1 cellular context compared by ENCODE assay signal in the genomic region with DNA sequence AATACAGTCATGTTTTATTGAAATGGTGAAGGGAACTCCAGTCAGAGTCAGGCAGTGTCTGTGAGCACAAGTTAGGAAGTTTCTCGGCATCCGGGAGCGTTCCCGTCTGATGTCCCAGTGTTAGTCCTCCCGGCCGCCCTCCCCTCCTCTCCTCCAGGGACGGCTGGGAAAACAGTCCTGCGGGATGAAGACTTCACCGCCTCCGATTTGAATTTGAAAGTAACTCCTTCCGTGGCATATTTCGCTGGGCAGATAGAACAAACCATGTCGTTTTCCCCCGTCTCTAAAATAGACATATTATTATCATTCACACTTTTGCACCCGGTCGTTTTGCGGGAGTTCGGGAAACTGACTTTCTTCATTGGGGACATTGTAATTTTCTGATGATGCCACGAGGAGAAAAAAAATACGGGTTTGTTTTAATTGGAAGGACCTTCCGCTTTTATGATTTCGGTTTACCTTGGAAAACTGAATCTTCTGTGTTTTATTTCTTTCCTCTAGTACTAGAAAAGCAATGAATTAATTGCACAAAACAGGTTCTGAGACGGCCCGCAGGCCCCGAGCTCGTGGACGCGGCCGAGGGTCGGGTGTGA.
TF ChIP-seq lines count a peak whose summit lies in the region.

No MANE protein-coding gene starts in this region.

TF ChIP-seq in GM12878, 131 proteins besides CTCF, POLR2A, EP300 and RAD21 (continued from another document):
- TF ChIP-seq, protein P1, sequence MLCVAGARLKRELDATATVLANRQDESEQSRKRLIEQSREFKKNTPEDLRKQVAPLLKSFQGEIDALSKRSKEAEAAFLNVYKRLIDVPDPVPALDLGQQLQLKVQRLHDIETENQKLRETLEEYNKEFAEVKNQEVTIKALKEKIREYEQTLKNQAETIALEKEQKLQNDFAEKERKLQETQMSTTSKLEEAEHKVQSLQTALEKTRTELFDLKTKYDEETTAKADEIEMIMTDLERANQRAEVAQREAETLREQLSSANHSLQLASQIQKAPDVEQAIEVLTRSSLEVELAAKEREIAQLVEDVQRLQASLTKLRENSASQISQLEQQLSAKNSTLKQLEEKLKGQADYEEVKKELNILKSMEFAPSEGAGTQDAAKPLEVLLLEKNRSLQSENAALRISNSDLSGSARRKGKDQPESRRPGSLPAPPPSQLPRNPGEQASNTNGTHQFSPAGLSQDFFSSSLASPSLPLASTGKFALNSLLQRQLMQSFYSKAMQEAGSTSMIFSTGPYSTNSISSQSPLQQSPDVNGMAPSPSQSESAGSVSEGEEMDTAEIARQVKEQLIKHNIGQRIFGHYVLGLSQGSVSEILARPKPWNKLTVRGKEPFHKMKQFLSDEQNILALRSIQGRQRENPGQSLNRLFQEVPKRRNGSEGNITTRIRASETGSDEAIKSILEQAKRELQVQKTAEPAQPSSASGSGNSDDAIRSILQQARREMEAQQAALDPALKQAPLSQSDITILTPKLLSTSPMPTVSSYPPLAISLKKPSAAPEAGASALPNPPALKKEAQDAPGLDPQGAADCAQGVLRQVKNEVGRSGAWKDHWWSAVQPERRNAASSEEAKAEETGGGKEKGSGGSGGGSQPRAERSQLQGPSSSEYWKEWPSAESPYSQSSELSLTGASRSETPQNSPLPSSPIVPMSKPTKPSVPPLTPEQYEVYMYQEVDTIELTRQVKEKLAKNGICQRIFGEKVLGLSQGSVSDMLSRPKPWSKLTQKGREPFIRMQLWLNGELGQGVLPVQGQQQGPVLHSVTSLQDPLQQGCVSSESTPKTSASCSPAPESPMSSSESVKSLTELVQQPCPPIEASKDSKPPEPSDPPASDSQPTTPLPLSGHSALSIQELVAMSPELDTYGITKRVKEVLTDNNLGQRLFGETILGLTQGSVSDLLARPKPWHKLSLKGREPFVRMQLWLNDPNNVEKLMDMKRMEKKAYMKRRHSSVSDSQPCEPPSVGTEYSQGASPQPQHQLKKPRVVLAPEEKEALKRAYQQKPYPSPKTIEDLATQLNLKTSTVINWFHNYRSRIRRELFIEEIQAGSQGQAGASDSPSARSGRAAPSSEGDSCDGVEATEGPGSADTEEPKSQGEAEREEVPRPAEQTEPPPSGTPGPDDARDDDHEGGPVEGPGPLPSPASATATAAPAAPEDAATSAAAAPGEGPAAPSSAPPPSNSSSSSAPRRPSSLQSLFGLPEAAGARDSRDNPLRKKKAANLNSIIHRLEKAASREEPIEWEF (IDR thresholded peaks at IDR 0.05; ENCODE audit: insufficient replicate concordance, low read depth, low read length), result no peak
- TF ChIP-seq NRF1 (conservative IDR thresholded peaks at IDR 0.05; ENCODE audit: low read depth, low read length) (no peak), ZSCAN29 (IDR thresholded peaks at IDR 0.05) (no peak), SREBF2 (IDR thresholded peaks at IDR 0.05; ENCODE audit: low read length) (no peak), RB1 (IDR thresholded peaks at IDR 0.05; ENCODE audit: borderline replicate concordance) (no peak)
- TF ChIP-seq, protein P2, sequence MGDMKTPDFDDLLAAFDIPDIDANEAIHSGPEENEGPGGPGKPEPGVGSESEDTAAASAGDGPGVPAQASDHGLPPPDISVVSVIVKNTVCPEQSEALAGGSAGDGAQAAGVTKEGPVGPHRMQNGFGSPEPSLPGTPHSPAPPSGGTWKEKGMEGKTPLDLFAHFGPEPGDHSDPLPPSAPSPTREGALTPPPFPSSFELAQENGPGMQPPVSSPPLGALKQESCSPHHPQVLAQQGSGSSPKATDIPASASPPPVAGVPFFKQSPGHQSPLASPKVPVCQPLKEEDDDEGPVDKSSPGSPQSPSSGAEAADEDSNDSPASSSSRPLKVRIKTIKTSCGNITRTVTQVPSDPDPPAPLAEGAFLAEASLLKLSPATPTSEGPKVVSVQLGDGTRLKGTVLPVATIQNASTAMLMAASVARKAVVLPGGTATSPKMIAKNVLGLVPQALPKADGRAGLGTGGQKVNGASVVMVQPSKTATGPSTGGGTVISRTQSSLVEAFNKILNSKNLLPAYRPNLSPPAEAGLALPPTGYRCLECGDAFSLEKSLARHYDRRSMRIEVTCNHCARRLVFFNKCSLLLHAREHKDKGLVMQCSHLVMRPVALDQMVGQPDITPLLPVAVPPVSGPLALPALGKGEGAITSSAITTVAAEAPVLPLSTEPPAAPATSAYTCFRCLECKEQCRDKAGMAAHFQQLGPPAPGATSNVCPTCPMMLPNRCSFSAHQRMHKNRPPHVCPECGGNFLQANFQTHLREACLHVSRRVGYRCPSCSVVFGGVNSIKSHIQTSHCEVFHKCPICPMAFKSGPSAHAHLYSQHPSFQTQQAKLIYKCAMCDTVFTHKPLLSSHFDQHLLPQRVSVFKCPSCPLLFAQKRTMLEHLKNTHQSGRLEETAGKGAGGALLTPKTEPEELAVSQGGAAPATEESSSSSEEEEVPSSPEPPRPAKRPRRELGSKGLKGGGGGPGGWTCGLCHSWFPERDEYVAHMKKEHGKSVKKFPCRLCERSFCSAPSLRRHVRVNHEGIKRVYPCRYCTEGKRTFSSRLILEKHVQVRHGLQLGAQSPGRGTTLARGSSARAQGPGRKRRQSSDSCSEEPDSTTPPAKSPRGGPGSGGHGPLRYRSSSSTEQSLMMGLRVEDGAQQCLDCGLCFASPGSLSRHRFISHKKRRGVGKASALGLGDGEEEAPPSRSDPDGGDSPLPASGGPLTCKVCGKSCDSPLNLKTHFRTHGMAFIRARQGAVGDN (IDR thresholded peaks at IDR 0.05), result no peak
- TF ChIP-seq, protein P3, sequence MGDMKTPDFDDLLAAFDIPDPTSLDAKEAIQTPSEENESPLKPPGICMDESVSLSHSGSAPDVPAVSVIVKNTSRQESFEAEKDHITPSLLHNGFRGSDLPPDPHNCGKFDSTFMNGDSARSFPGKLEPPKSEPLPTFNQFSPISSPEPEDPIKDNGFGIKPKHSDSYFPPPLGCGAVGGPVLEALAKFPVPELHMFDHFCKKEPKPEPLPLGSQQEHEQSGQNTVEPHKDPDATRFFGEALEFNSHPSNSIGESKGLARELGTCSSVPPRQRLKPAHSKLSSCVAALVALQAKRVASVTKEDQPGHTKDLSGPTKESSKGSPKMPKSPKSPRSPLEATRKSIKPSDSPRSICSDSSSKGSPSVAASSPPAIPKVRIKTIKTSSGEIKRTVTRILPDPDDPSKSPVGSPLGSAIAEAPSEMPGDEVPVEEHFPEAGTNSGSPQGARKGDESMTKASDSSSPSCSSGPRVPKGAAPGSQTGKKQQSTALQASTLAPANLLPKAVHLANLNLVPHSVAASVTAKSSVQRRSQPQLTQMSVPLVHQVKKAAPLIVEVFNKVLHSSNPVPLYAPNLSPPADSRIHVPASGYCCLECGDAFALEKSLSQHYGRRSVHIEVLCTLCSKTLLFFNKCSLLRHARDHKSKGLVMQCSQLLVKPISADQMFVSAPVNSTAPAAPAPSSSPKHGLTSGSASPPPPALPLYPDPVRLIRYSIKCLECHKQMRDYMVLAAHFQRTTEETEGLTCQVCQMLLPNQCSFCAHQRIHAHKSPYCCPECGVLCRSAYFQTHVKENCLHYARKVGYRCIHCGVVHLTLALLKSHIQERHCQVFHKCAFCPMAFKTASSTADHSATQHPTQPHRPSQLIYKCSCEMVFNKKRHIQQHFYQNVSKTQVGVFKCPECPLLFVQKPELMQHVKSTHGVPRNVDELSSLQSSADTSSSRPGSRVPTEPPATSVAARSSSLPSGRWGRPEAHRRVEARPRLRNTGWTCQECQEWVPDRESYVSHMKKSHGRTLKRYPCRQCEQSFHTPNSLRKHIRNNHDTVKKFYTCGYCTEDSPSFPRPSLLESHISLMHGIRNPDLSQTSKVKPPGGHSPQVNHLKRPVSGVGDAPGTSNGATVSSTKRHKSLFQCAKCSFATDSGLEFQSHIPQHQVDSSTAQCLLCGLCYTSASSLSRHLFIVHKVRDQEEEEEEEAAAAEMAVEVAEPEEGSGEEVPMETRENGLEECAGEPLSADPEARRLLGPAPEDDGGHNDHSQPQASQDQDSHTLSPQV (IDR thresholded peaks at IDR 0.05), result no peak
- TF ChIP-seq, protein P4, sequence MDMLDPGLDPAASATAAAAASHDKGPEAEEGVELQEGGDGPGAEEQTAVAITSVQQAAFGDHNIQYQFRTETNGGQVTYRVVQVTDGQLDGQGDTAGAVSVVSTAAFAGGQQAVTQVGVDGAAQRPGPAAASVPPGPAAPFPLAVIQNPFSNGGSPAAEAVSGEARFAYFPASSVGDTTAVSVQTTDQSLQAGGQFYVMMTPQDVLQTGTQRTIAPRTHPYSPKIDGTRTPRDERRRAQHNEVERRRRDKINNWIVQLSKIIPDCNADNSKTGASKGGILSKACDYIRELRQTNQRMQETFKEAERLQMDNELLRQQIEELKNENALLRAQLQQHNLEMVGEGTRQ (IDR thresholded peaks at IDR 0.05; ENCODE audit: borderline replicate concordance, low read depth, low read length), result no peak
- TF ChIP-seq, protein P5, sequence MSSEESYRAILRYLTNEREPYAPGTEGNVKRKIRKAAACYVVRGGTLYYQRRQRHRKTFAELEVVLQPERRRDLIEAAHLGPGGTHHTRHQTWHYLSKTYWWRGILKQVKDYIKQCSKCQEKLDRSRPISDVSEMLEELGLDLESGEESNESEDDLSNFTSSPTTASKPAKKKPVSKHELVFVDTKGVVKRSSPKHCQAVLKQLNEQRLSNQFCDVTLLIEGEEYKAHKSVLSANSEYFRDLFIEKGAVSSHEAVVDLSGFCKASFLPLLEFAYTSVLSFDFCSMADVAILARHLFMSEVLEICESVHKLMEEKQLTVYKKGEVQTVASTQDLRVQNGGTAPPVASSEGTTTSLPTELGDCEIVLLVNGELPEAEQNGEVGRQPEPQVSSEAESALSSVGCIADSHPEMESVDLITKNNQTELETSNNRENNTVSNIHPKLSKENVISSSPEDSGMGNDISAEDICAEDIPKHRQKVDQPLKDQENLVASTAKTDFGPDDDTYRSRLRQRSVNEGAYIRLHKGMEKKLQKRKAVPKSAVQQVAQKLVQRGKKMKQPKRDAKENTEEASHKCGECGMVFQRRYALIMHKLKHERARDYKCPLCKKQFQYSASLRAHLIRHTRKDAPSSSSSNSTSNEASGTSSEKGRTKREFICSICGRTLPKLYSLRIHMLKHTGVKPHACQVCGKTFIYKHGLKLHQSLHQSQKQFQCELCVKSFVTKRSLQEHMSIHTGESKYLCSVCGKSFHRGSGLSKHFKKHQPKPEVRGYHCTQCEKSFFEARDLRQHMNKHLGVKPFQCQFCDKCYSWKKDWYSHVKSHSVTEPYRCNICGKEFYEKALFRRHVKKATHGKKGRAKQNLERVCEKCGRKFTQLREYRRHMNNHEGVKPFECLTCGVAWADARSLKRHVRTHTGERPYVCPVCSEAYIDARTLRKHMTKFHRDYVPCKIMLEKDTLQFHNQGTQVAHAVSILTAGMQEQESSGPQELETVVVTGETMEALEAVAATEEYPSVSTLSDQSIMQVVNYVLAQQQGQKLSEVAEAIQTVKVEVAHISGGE (CRISPR knock-in tag; IDR thresholded peaks at IDR 0.05), result no peak
- TF ChIP-seq, protein P6, sequence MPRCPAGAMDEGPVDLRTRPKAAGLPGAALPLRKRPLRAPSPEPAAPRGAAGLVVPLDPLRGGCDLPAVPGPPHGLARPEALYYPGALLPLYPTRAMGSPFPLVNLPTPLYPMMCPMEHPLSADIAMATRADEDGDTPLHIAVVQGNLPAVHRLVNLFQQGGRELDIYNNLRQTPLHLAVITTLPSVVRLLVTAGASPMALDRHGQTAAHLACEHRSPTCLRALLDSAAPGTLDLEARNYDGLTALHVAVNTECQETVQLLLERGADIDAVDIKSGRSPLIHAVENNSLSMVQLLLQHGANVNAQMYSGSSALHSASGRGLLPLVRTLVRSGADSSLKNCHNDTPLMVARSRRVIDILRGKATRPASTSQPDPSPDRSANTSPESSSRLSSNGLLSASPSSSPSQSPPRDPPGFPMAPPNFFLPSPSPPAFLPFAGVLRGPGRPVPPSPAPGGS (IDR thresholded peaks at IDR 0.05; ENCODE audit: borderline replicate concordance, insufficient read depth, low read depth, low read length, poor library complexity, severe bottlenecking), result no peak
- TF ChIP-seq, protein P7, sequence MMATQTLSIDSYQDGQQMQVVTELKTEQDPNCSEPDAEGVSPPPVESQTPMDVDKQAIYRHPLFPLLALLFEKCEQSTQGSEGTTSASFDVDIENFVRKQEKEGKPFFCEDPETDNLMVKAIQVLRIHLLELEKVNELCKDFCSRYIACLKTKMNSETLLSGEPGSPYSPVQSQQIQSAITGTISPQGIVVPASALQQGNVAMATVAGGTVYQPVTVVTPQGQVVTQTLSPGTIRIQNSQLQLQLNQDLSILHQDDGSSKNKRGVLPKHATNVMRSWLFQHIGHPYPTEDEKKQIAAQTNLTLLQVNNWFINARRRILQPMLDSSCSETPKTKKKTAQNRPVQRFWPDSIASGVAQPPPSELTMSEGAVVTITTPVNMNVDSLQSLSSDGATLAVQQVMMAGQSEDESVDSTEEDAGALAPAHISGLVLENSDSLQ (IDR thresholded peaks at IDR 0.05), result no peak
- TF ChIP-seq, protein P8, sequence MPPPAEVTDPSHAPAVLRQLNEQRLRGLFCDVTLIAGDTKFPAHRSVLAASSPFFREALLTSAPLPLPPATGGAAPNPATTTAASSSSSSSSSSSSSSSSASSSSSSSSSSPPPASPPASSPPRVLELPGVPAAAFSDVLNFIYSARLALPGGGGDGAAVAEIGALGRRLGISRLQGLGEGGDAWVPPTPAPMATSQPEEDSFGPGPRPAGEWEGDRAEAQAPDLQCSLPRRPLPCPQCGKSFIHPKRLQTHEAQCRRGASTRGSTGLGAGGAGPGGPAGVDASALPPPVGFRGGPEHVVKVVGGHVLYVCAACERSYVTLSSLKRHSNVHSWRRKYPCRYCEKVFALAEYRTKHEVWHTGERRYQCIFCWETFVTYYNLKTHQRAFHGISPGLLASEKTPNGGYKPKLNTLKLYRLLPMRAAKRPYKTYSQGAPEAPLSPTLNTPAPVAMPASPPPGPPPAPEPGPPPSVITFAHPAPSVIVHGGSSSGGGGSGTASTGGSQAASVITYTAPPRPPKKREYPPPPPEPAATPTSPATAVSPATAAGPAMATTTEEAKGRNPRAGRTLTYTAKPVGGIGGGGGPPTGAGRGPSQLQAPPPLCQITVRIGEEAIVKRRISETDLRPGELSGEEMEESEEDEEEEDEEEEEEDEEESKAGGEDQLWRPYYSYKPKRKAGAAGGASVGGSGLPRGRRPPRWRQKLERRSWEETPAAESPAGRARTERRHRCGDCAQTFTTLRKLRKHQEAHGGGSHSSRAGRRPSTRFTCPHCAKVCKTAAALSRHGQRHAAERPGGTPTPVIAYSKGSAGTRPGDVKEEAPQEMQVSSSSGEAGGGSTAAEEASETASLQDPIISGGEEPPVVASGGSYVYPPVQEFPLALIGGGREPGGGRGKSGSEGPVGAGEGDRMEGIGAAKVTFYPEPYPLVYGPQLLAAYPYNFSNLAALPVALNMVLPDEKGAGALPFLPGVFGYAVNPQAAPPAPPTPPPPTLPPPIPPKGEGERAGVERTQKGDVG (CRISPR knock-in tag; IDR thresholded peaks at IDR 0.05), result no peak
